Comparison of ENCODE assay signal across 10 cellular contexts in the genomic region with DNA sequence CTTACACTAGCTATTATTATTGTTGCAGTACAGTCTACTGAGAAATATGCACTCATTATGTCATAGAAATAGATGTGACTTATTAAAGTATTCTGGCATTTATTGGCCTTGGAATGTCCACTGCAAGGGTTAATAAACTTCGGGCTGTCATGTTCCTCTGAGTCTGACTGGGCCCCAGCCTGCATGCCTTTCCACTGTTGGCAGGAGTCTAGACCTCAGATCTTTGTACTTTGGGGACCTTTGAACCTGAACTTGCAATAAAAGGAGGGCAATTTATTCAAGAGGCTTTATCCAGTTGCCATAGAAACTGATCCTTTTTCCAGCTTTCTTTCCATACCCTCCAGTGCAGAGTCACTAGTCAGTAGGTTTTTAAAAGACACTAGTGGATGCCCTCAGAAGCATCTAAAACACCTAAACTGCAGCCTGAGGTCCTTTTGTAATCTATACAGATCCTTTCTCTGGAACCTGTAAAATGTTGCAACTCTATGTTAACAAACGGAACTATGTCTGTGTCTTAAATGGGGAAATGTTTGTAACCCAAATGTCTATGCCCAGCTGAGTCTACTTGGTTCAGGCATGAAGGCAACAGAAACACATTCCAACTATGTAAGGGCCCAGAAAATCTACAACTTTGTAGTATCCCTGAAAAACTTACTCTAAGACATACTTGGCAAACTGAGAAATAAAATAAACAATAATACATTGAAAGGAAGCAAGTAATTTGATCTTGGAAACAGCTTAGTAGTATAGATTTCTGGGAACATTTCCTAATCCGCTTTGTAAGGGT. TPM values are rescaled to one million over a fixed set of nuclear protein-coding genes. Genes with fewer than 3 reads are reported as not detected.
DNase-seq lines count a peak whose midpoint lies in the region; ATAC-seq and TF ChIP-seq lines count a peak whose summit lies in the region.
"Had no signal": no experiment of that assay in that cellular context is flagged by ENCODE, and none has a peak within 500 bp of the region (broad histone marks: within the 10 kb centered on the region; RNA-seq: fewer than 3 reads in every experiment).

No MANE protein-coding gene starts in this region.

- peak; percentile 48 to 49 for DNase-seq in cardiac muscle cell (ENCODE audit: low read depth in 1 of 2, low spot score in 1 of 2)
- no peak for DNase-seq in cardiac septum (ENCODE audit: low spot score)
- peak; percentile 61 for DNase-seq in astrocyte of the cerebellum (ENCODE audit: low read depth)
- no peak for DNase-seq in upper lobe of right lung
- DNase-seq in NCI-H1105 treated with DMSO at 0.1 percent for 48 hours (lab: John Stamatoyannopoulos, UW) = no peak
- no peak for DNase-seq in AML-193 (lab: John Stamatoyannopoulos, UW)

- no peak for ATAC-seq in upper lobe of right lung
- ATAC-seq in activated CD4-positive, CD25-positive, alpha-beta regulatory T cell treated with anti-CD3 and anti-CD28 coated beads, Interleukin-2, amount 50 U/mL, for 24 hours = no peak

- in situ Hi-C loops in astrocyte of the cerebellum (cut with HindIII; ENCODE audit: low sequenced_read_pairs) = no loop called here

- TF ChIP-seq RAD21 in liver (IDR thresholded peaks at IDR 0.05) = peak; percentile 55 to 58

- H3K9me3 ChIP-seq in cardiac muscle cell (ENCODE audit: low read depth) = no peaks in the 10 kb centered on the region
- H3K9me3 ChIP-seq in liver (ENCODE audit: control insufficient read depth in 4 of 4, low read length in 3 of 4) = no peaks in the 10 kb centered on the region
- H3K9me3 ChIP-seq in upper lobe of right lung = no peaks in the 10 kb centered on the region

- intact Hi-C loops in cardiac septum (cut with DNase I) (no loop called here), upper lobe of right lung (cut with DNase I) (no loop called here)

- H3K4me1 ChIP-seq in cardiac muscle cell (ENCODE audit: low read depth) = peaks cover 7% of the 10 kb centered on the region
- peaks cover 9 to 22% (median 20%) of the 10 kb centered on the region in 4 donors for H3K4me1 ChIP-seq in liver (ENCODE audit: control insufficient read depth in 4 of 4, insufficient read depth in 4 of 4, low read length in 3 of 4)
- peaks cover 18% of the 10 kb centered on the region for H3K4me1 ChIP-seq in upper lobe of right lung

- no peak overlapping the region for H3K9ac ChIP-seq in liver (ENCODE audit: low read depth in 1 of 2, low read length in 2 of 2)

- H3K27ac ChIP-seq in cardiac muscle cell = peak overlapping the region; percentile 7
- H3K27ac ChIP-seq in liver (ENCODE audit: low read depth in 1 of 2, low read length in 2 of 2) = peak overlapping the region; percentile 42 to 59
- peak overlapping the region; percentile 11 for H3K27ac ChIP-seq in upper lobe of right lung
- H3K27ac ChIP-seq: RWPE1 had no signal

- H3K4me3 ChIP-seq in cardiac muscle cell (no peak overlapping the region), astrocyte of the cerebellum (ENCODE audit: low read depth, low read length) (no peak overlapping the region), liver (ENCODE audit: low read depth in 1 of 3, low read length in 3 of 3) (no peak overlapping the region), upper lobe of right lung (no peak overlapping the region)

- H3K36me3 ChIP-seq in cardiac muscle cell (no peaks in the 10 kb centered on the region), liver (ENCODE audit: control insufficient read depth in 4 of 4, insufficient read depth in 3 of 4, low read depth in 1 of 4, low read length in 3 of 4) (no peaks in the 10 kb centered on the region), upper lobe of right lung (no peaks in the 10 kb centered on the region)

- WGBS in liver = 15% methylated on average over 3 of the region's 3 CpGs

- TF ChIP-seq CTCF in cardiac muscle cell (IDR thresholded peaks at IDR 0.05; ENCODE audit: low read depth, low read length) = no peak
- no peak for TF ChIP-seq CTCF in astrocyte of the cerebellum (IDR thresholded peaks at IDR 0.05; ENCODE audit: low read depth, low read length, missing control alignments)
- TF ChIP-seq CTCF in liver (IDR thresholded peaks at IDR 0.05; ENCODE audit: low read depth, low read length, missing input control) = no peak
- no peak for TF ChIP-seq CTCF in upper lobe of right lung (IDR thresholded peaks at IDR 0.05)

- no peaks in the 10 kb centered on the region for H3K27me3 ChIP-seq in cardiac muscle cell
- H3K27me3 ChIP-seq in liver (ENCODE audit: control insufficient read depth in 4 of 4, insufficient read depth in 4 of 4, low read length in 3 of 4) = no peaks in the 10 kb centered on the region
- H3K27me3 ChIP-seq in upper lobe of right lung = no peaks in the 10 kb centered on the region

TF ChIP-seq in liver, 16 proteins besides CTCF, POLR2A, EP300 and RAD21:
- TF ChIP-seq SP1 (IDR thresholded peaks at IDR 0.05) (peak; percentile 88), FOXA2 (IDR thresholded peaks at IDR 0.05) (peak; percentile 60), YY1 (IDR thresholded peaks at IDR 0.05) (peak; percentile 67), HNF4A (conservative IDR thresholded peaks at IDR 0.05) (peak; percentile 95 to 96), HNF4G (IDR thresholded peaks at IDR 0.05) (peak; percentile 77), FOXA1 (IDR thresholded peaks at IDR 0.05) (peak; percentile 53), TAF1 (conservative IDR thresholded peaks at IDR 0.05) (no peak), EGR1 (IDR thresholded peaks at IDR 0.05; ENCODE audit: low read depth in 2 of 2) (peak in 1 of 2 donors; percentile 24), NR2F2 (IDR thresholded peaks at IDR 0.05) (peak; percentile 92), JUND (IDR thresholded peaks at IDR 0.05) (peak; percentile 83), GABPA (IDR thresholded peaks at IDR 0.05 in 1 of 2, conservative IDR thresholded peaks at IDR 0.05 in 1 of 2) (peak in 1 of 2 donors; percentile 35), RXRA (IDR thresholded peaks at IDR 0.05) (peak; percentile 95)
- TF ChIP-seq, protein P1, sequence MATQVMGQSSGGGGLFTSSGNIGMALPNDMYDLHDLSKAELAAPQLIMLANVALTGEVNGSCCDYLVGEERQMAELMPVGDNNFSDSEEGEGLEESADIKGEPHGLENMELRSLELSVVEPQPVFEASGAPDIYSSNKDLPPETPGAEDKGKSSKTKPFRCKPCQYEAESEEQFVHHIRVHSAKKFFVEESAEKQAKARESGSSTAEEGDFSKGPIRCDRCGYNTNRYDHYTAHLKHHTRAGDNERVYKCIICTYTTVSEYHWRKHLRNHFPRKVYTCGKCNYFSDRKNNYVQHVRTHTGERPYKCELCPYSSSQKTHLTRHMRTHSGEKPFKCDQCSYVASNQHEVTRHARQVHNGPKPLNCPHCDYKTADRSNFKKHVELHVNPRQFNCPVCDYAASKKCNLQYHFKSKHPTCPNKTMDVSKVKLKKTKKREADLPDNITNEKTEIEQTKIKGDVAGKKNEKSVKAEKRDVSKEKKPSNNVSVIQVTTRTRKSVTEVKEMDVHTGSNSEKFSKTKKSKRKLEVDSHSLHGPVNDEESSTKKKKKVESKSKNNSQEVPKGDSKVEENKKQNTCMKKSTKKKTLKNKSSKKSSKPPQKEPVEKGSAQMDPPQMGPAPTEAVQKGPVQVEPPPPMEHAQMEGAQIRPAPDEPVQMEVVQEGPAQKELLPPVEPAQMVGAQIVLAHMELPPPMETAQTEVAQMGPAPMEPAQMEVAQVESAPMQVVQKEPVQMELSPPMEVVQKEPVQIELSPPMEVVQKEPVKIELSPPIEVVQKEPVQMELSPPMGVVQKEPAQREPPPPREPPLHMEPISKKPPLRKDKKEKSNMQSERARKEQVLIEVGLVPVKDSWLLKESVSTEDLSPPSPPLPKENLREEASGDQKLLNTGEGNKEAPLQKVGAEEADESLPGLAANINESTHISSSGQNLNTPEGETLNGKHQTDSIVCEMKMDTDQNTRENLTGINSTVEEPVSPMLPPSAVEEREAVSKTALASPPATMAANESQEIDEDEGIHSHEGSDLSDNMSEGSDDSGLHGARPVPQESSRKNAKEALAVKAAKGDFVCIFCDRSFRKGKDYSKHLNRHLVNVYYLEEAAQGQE (IDR thresholded peaks at IDR 0.05) = peak; percentile 61
- TF ChIP-seq, protein P2, sequence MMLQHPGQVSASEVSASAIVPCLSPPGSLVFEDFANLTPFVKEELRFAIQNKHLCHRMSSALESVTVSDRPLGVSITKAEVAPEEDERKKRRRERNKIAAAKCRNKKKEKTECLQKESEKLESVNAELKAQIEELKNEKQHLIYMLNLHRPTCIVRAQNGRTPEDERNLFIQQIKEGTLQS (IDR thresholded peaks at IDR 0.05) = peak; percentile 71
- TF ChIP-seq, protein P3, sequence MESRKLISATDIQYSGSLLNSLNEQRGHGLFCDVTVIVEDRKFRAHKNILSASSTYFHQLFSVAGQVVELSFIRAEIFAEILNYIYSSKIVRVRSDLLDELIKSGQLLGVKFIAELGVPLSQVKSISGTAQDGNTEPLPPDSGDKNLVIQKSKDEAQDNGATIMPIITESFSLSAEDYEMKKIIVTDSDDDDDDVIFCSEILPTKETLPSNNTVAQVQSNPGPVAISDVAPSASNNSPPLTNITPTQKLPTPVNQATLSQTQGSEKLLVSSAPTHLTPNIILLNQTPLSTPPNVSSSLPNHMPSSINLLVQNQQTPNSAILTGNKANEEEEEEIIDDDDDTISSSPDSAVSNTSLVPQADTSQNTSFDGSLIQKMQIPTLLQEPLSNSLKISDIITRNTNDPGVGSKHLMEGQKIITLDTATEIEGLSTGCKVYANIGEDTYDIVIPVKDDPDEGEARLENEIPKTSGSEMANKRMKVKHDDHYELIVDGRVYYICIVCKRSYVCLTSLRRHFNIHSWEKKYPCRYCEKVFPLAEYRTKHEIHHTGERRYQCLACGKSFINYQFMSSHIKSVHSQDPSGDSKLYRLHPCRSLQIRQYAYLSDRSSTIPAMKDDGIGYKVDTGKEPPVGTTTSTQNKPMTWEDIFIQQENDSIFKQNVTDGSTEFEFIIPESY (IDR thresholded peaks at IDR 0.05) = peak; percentile 57
- TF ChIP-seq, protein P4, sequence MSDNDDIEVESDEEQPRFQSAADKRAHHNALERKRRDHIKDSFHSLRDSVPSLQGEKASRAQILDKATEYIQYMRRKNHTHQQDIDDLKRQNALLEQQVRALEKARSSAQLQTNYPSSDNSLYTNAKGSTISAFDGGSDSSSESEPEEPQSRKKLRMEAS (IDR thresholded peaks at IDR 0.05) = peak; percentile 87
TF ChIP-seq in liver: peak in this region for 15.

RNA-seq across cellular contexts. Expression of gene SOWAHB, which starts 41.6 kb away (rescaled TPM):
- total RNA-seq in cardiac muscle cell (0.27 and 0.28 TPM in 2 replicates), cardiac septum (0.08 TPM), liver (10 to 100 TPM; 10.0 to 30.5 TPM), upper lobe of right lung (2.5 TPM)
- polyA plus RNA-seq in cardiac muscle cell (0.34 TPM in 1 of 2 replicates, not detected in the other), liver (10 to 100 TPM in 1 of 2 donors, 1 to 10 TPM in 1; 2.5 to 10.2 TPM)
- polyA plus RNA-seq: IgD-negative memory B cell had no signal

Comparison
In these comparisons a context has a peak if more than half of its experiments do, and no peak if none do; other contexts are left out.
1. DNase-seq: peak in cardiac muscle cell (2 of 2) and astrocyte of the cerebellum (single experiment); none in cardiac septum (single experiment), upper lobe of right lung (single experiment), NCI-H1105 treated with DMSO at 0.1 percent for 48 hours (single experiment) and AML-193 (0 of 2).
2. Peak in every context shown above with its lines, with median percentiles within 50 percentile points of each other: H3K27ac ChIP-seq.